In genomic region chr12:116614194-116614885, GRCh38 we compare ENCODE assay signal across 3 cellular contexts.
A peak's percentile ranks its signal among the peaks of the same experiment; 100 is the strongest.
TF ChIP-seq lines count a peak whose summit lies in the region.

No MANE protein-coding gene starts in this region.

TF ChIP-seq in A549, 52 proteins besides CTCF, POLR2A, EP300 and RAD21:
- TF ChIP-seq, protein P1, sequence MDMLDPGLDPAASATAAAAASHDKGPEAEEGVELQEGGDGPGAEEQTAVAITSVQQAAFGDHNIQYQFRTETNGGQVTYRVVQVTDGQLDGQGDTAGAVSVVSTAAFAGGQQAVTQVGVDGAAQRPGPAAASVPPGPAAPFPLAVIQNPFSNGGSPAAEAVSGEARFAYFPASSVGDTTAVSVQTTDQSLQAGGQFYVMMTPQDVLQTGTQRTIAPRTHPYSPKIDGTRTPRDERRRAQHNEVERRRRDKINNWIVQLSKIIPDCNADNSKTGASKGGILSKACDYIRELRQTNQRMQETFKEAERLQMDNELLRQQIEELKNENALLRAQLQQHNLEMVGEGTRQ (IDR thresholded peaks at IDR 0.05): no peak
- TF ChIP-seq MAX (IDR thresholded peaks at IDR 0.05) (no peak), ZFP36 (IDR thresholded peaks at IDR 0.05; ENCODE audit: borderline replicate concordance, partially characterized antibody) (peak; percentile 67)

TF ChIP-seq in HEK293, 187 proteins besides CTCF, POLR2A, EP300 and RAD21 (continued from another document):
- TF ChIP-seq ZNF26 (tag by site-specific recombination; IDR thresholded peaks at IDR 0.05) (no peak), ZNF37A (tag by site-specific recombination; IDR thresholded peaks at IDR 0.05) (no peak), ZSCAN16 (tag by site-specific recombination; IDR thresholded peaks at IDR 0.05) (no peak), ZNF280C (tag by site-specific recombination; IDR thresholded peaks at IDR 0.05) (no peak), ZNF768 (tag by site-specific recombination; IDR thresholded peaks at IDR 0.05) (peak; percentile 85), ZNF513 (tag by site-specific recombination; IDR thresholded peaks at IDR 0.05) (peak; percentile 72), MZF1 (tag by site-specific recombination; IDR thresholded peaks at IDR 0.05; ENCODE audit: borderline replicate concordance) (no peak), ZNF792 (tag by site-specific recombination; IDR thresholded peaks at IDR 0.05) (no peak), ZNF433 (tag by site-specific recombination; IDR thresholded peaks at IDR 0.05; ENCODE audit: low read depth) (no peak)
- TF ChIP-seq, protein P2, sequence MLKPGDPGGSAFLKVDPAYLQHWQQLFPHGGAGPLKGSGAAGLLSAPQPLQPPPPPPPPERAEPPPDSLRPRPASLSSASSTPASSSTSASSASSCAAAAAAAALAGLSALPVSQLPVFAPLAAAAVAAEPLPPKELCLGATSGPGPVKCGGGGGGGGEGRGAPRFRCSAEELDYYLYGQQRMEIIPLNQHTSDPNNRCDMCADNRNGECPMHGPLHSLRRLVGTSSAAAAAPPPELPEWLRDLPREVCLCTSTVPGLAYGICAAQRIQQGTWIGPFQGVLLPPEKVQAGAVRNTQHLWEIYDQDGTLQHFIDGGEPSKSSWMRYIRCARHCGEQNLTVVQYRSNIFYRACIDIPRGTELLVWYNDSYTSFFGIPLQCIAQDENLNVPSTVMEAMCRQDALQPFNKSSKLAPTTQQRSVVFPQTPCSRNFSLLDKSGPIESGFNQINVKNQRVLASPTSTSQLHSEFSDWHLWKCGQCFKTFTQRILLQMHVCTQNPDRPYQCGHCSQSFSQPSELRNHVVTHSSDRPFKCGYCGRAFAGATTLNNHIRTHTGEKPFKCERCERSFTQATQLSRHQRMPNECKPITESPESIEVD (tag by site-specific recombination; IDR thresholded peaks at IDR 0.05): no peak

TF ChIP-seq in K562, 482 proteins besides CTCF, POLR2A, EP300 and RAD21 (continued from another document and continues in another):
- TF ChIP-seq SIX5 (IDR thresholded peaks at IDR 0.05; ENCODE audit: borderline replicate concordance in 1 of 2, insufficient read depth in 1 of 2, low read depth in 1 of 2, low read length in 2 of 2): no peak
- no peak for TF ChIP-seq MYNN (IDR thresholded peaks at IDR 0.05)
- no peak for TF ChIP-seq MYNN (CRISPR knock-in tag; IDR thresholded peaks at IDR 0.05)
- TF ChIP-seq ADNP (tag; IDR thresholded peaks at IDR 0.05): peak; percentile 46; the same call in 1 of the 2 replicates
- no peak for TF ChIP-seq ZNF445 (CRISPR knock-in tag; IDR thresholded peaks at IDR 0.05; ENCODE audit: low read depth)
- no peak for TF ChIP-seq DPF2 (IDR thresholded peaks at IDR 0.05)
- no peak for TF ChIP-seq ESRRB (CRISPR knock-in tag; IDR thresholded peaks at IDR 0.05; ENCODE audit: borderline replicate concordance)
- no peak for TF ChIP-seq ZNF830 (CRISPR knock-in tag; IDR thresholded peaks at IDR 0.05)
- no peak for TF ChIP-seq ZNF280B (CRISPR knock-in tag; IDR thresholded peaks at IDR 0.05)
- TF ChIP-seq GABPA (tag; conservative IDR thresholded peaks at IDR 0.05; ENCODE audit: low read depth): no peak
- TF ChIP-seq ZNF232 (CRISPR knock-in tag; IDR thresholded peaks at IDR 0.05): no peak
- TF ChIP-seq SRSF3 (IDR thresholded peaks at IDR 0.05; ENCODE audit: insufficient read depth, low read length): no peak
- TF ChIP-seq ZFP36 (IDR thresholded peaks at IDR 0.05; ENCODE audit: low read depth, low read length, partially characterized antibody): peak; percentile 86
- TF ChIP-seq ZNF583 (CRISPR knock-in tag; IDR thresholded peaks at IDR 0.05): no peak
- TF ChIP-seq NCOA4 (IDR thresholded peaks at IDR 0.05; ENCODE audit: partially characterized antibody): no peak
- TF ChIP-seq CBFA2T3 (IDR thresholded peaks at IDR 0.05): no peak
- no peak for TF ChIP-seq POU5F1 (IDR thresholded peaks at IDR 0.05; ENCODE audit: borderline replicate concordance, low read depth, low read length, partially characterized antibody)
- no peak for TF ChIP-seq U2AF2 (optimal IDR thresholded peaks at IDR 0.05; ENCODE audit: low read depth, low read length)
- TF ChIP-seq ZNF75A (CRISPR knock-in tag; IDR thresholded peaks at IDR 0.05): no peak
- TF ChIP-seq HCFC1 (IDR thresholded peaks at IDR 0.05; ENCODE audit: low read depth, low read length): no peak
- TF ChIP-seq E4F1 (CRISPR knock-in tag; IDR thresholded peaks at IDR 0.05; ENCODE audit: borderline replicate concordance): no peak
- TF ChIP-seq SP1 (CRISPR knock-in tag; IDR thresholded peaks at IDR 0.05): no peak
- no peak for TF ChIP-seq SMAD4 (CRISPR knock-in tag; conservative IDR thresholded peaks at IDR 0.05)
- no peak for TF ChIP-seq ZNF324 (CRISPR knock-in tag; IDR thresholded peaks at IDR 0.05)
- TF ChIP-seq, protein P3, sequence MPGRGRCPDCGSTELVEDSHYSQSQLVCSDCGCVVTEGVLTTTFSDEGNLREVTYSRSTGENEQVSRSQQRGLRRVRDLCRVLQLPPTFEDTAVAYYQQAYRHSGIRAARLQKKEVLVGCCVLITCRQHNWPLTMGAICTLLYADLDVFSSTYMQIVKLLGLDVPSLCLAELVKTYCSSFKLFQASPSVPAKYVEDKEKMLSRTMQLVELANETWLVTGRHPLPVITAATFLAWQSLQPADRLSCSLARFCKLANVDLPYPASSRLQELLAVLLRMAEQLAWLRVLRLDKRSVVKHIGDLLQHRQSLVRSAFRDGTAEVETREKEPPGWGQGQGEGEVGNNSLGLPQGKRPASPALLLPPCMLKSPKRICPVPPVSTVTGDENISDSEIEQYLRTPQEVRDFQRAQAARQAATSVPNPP (IDR thresholded peaks at IDR 0.05; ENCODE audit: borderline replicate concordance, insufficient read depth, insufficient read length): no peak
- TF ChIP-seq ARID4B (CRISPR knock-in tag; IDR thresholded peaks at IDR 0.05): no peak
- TF ChIP-seq PHB (CRISPR knock-in tag; IDR thresholded peaks at IDR 0.05): no peak
- no peak for TF ChIP-seq NEUROD1 (IDR thresholded peaks at IDR 0.05; ENCODE audit: borderline replicate concordance, low read depth, low read length, partially characterized antibody)
- peak; percentile 99 for TF ChIP-seq BRD9 (IDR thresholded peaks at IDR 0.05; ENCODE audit: low read depth, partially characterized antibody)
- TF ChIP-seq, protein P4, sequence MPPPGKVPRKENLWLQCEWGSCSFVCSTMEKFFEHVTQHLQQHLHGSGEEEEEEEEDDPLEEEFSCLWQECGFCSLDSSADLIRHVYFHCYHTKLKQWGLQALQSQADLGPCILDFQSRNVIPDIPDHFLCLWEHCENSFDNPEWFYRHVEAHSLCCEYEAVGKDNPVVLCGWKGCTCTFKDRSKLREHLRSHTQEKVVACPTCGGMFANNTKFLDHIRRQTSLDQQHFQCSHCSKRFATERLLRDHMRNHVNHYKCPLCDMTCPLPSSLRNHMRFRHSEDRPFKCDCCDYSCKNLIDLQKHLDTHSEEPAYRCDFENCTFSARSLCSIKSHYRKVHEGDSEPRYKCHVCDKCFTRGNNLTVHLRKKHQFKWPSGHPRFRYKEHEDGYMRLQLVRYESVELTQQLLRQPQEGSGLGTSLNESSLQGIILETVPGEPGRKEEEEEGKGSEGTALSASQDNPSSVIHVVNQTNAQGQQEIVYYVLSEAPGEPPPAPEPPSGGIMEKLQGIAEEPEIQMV (tag; conservative IDR thresholded peaks at IDR 0.05; ENCODE audit: low read depth): no peak
- no peak for TF ChIP-seq THRAP3 (IDR thresholded peaks at IDR 0.05; ENCODE audit: borderline replicate concordance)
- no peak for TF ChIP-seq CHD2 (IDR thresholded peaks at IDR 0.05; ENCODE audit: low read depth, low read length)
- peak; percentile 92 for TF ChIP-seq RBM25 (IDR thresholded peaks at IDR 0.05; ENCODE audit: low read depth, low read length, severe bottlenecking)
- TF ChIP-seq ZNF354B (CRISPR knock-in tag; IDR thresholded peaks at IDR 0.05): no peak
- TF ChIP-seq, protein P5, sequence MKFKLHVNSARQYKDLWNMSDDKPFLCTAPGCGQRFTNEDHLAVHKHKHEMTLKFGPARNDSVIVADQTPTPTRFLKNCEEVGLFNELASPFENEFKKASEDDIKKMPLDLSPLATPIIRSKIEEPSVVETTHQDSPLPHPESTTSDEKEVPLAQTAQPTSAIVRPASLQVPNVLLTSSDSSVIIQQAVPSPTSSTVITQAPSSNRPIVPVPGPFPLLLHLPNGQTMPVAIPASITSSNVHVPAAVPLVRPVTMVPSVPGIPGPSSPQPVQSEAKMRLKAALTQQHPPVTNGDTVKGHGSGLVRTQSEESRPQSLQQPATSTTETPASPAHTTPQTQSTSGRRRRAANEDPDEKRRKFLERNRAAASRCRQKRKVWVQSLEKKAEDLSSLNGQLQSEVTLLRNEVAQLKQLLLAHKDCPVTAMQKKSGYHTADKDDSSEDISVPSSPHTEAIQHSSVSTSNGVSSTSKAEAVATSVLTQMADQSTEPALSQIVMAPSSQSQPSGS (CRISPR knock-in tag; IDR thresholded peaks at IDR 0.05): no peak
- TF ChIP-seq ZNF408 (CRISPR knock-in tag; IDR thresholded peaks at IDR 0.05; ENCODE audit: low read depth): no peak
- TF ChIP-seq, protein P6, sequence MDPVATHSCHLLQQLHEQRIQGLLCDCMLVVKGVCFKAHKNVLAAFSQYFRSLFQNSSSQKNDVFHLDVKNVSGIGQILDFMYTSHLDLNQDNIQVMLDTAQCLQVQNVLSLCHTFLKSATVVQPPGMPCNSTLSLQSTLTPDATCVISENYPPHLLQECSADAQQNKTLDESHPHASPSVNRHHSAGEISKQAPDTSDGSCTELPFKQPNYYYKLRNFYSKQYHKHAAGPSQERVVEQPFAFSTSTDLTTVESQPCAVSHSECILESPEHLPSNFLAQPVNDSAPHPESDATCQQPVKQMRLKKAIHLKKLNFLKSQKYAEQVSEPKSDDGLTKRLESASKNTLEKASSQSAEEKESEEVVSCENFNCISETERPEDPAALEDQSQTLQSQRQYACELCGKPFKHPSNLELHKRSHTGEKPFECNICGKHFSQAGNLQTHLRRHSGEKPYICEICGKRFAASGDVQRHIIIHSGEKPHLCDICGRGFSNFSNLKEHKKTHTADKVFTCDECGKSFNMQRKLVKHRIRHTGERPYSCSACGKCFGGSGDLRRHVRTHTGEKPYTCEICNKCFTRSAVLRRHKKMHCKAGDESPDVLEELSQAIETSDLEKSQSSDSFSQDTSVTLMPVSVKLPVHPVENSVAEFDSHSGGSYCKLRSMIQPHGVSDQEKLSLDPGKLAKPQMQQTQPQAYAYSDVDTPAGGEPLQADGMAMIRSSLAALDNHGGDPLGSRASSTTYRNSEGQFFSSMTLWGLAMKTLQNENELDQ (CRISPR knock-in tag; IDR thresholded peaks at IDR 0.05; ENCODE audit: borderline replicate concordance): no peak
- TF ChIP-seq RBM15 (IDR thresholded peaks at IDR 0.05; ENCODE audit: insufficient read depth, low read length): no peak
- TF ChIP-seq GATAD2A (IDR thresholded peaks at IDR 0.05): no peak
- no peak for TF ChIP-seq PRMT5 (CRISPR knock-in tag; IDR thresholded peaks at IDR 0.05)
- TF ChIP-seq BCOR (IDR thresholded peaks at IDR 0.05): peak; percentile 85
